Comparison of ENCODE assay signal across 6 cellular contexts in the genomic region with DNA sequence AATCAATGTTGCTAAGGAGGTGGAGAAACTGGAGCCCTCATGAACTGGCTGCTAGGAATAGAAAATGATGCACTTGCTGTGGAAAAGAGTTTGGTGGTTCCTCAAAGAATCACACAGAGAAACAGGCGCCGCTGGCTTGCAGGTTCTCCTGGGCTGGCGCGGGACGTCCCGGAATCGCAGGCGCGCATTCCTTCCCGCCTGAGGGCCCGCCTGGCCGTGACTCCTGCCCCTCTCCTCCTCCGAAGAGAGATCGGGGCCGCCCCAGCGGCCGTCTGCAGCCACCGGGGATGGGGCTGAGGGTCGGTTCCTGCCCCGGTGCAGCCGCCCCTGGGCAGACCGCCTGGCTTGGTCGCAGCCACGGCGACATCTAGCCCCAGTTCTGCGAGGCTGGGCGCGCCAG.
DNase-seq lines count a peak whose midpoint lies in the region; ATAC-seq and TF ChIP-seq lines count a peak whose summit lies in the region.
"Not testable (repeated sequence)": the region's sequence is repeated elsewhere in the genome, so short reads cannot be mapped to it uniquely, and the experiment has no call there.

No MANE protein-coding gene starts in this region.

- not testable (repeated sequence) for H3K4me2 ChIP-seq in Karpas-422 (ENCODE audit: low read depth, low read length, poor library complexity, severe bottlenecking); hepatocyte

- not testable (repeated sequence) for TF ChIP-seq POLR2A in spleen (IDR thresholded peaks at IDR 0.05)

- H3K4me3 ChIP-seq in Karpas-422 (ENCODE audit: low read length); hepatocyte; spleen; aorta (ENCODE audit: low read length in 2 of 2): not testable (repeated sequence)

- peak; percentile 1 for DNase-seq in Karpas-422
- peak; percentile 46 for DNase-seq in Right ventricle myocardium inferior (ENCODE audit: missing footprints)
- peak; percentile 1 for DNase-seq in hepatocyte (ENCODE audit: low spot score)
- peak; percentile 37 for DNase-seq in natural killer cell treated with Interleukin-12 subunit alpha and Interleukin-12 subunit beta and Interleukin-15 and Interleukin-18, amount 100 ng/mL, for 72 hours (ENCODE audit: low spot score)
- peak; percentile 69 for DNase-seq in spleen
- DNase-seq in aorta, result peak; percentile 34 to 72

- H4K20me1 ChIP-seq in Karpas-422 (ENCODE audit: insufficient read depth, low read depth, low read length); hepatocyte (ENCODE audit: insufficient read depth, poor library complexity, severe bottlenecking): not testable (repeated sequence)

- H3K4me1 ChIP-seq in Karpas-422 (ENCODE audit: low read length); hepatocyte (ENCODE audit: insufficient read depth); spleen; aorta (ENCODE audit: control insufficient read depth in 1 of 2, insufficient read depth in 2 of 2, low read length in 2 of 2): not testable (repeated sequence)

- not testable (repeated sequence) for TF ChIP-seq CTCF in hepatocyte (IDR thresholded peaks at IDR 0.05; ENCODE audit: poor library complexity); spleen (IDR thresholded peaks at IDR 0.05 in 8 of 11, conservative IDR thresholded peaks at IDR 0.05 in 3 of 11)

- H3K36me3 ChIP-seq in Karpas-422 (ENCODE audit: insufficient read depth, low read length); hepatocyte (replicated peaks; ENCODE audit: insufficient read depth, low read depth); spleen; aorta (ENCODE audit: control insufficient read depth in 1 of 2, insufficient read depth in 2 of 2, low read length in 1 of 2): not testable (repeated sequence)

- ATAC-seq in Right ventricle myocardium inferior; natural killer cell treated with Interleukin-12 subunit alpha and Interleukin-12 subunit beta and Interleukin-15 and Interleukin-18, amount 100 ng/mL, for 72 hours; aorta (ENCODE audit: low FRiP score): not testable (repeated sequence)

- not testable (repeated sequence) for H3K79me2 ChIP-seq in Karpas-422 (ENCODE audit: low read length); hepatocyte

- not testable (repeated sequence) for H3K9ac ChIP-seq in Karpas-422 (ENCODE audit: low read length)

- H3K27me3 ChIP-seq in Karpas-422 (ENCODE audit: low read length); hepatocyte; spleen (replicated peaks in 1 of 7); aorta (ENCODE audit: control insufficient read depth in 1 of 2, insufficient read depth in 2 of 2, low read length in 1 of 2): not testable (repeated sequence)

- not testable (repeated sequence) for H2AFZ ChIP-seq in Karpas-422 (ENCODE audit: low read length); hepatocyte

- not testable (repeated sequence) for H3K9me3 Mint-ChIP-seq in natural killer cell treated with Interleukin-12 subunit alpha and Interleukin-12 subunit beta and Interleukin-15 and Interleukin-18, amount 100 ng/mL, for 72 hours

- not testable (repeated sequence) for H3K9me3 ChIP-seq in Karpas-422 (ENCODE audit: low read length); hepatocyte (ENCODE audit: low read depth); aorta (ENCODE audit: control insufficient read depth, low read length)
- peaks cover 0 to 14% (median 3%) of the 10 kb centered on the region in 8 donors for H3K9me3 ChIP-seq in spleen

- H3K9me2 ChIP-seq in Karpas-422 (replicated peaks; ENCODE audit: insufficient read depth, low read length); hepatocyte (replicated peaks; ENCODE audit: insufficient read depth): not testable (repeated sequence)

- intact Hi-C loops in Right ventricle myocardium inferior (cut with DNase I); spleen (cut with DNase I; ENCODE audit: low total_unique reads); aorta (cut with DNase I): not testable (repeated sequence)

- H3K4me3 Mint-ChIP-seq in natural killer cell treated with Interleukin-12 subunit alpha and Interleukin-12 subunit beta and Interleukin-15 and Interleukin-18, amount 100 ng/mL, for 72 hours, result not testable (repeated sequence)

- H3K27ac Mint-ChIP-seq in natural killer cell treated with Interleukin-12 subunit alpha and Interleukin-12 subunit beta and Interleukin-15 and Interleukin-18, amount 100 ng/mL, for 72 hours, result not testable (repeated sequence)

- not testable (repeated sequence) for H3K27me3 Mint-ChIP-seq in natural killer cell treated with Interleukin-12 subunit alpha and Interleukin-12 subunit beta and Interleukin-15 and Interleukin-18, amount 100 ng/mL, for 72 hours

- not testable (repeated sequence) for H3K27ac ChIP-seq in Karpas-422 (ENCODE audit: low read length); hepatocyte; spleen; aorta (ENCODE audit: low read depth in 1 of 2, low read length in 2 of 2)

- not testable (repeated sequence) for H3K4me1 Mint-ChIP-seq in natural killer cell treated with Interleukin-12 subunit alpha and Interleukin-12 subunit beta and Interleukin-15 and Interleukin-18, amount 100 ng/mL, for 72 hours (ENCODE audit: low read depth in 2 of 2)

- not testable (repeated sequence) for H3K36me3 Mint-ChIP-seq in natural killer cell treated with Interleukin-12 subunit alpha and Interleukin-12 subunit beta and Interleukin-15 and Interleukin-18, amount 100 ng/mL, for 72 hours

- whole genome bisulfite sequencing in hepatocyte (ENCODE audit: low lambda C conversion rate, missing lambda C conversion rate), result 89% methylated on average over 24 of the region's 28 CpGs
- WGBS in spleen, 5 donors, result 55 to 65% (median 59%) methylated on average over 21 to 25 of the region's 28 CpGs
- WGBS in aorta, 2 donors, result 49 to 54% methylated on average over 20 to 24 of the region's 28 CpGs

Comparison
In these comparisons a context has a peak if more than half of its experiments do, and no peak if none do; other contexts are left out.
1. DNase-seq: peak in every context shown above with its lines; median percentile 69 in spleen; 53 in aorta; 46 in Right ventricle myocardium inferior; 37 in natural killer cell treated with Interleukin-12 subunit alpha and Interleukin-12 subunit beta and Interleukin-15 and Interleukin-18, amount 100 ng/mL, for 72 hours; 1 in Karpas-422; 1 in hepatocyte.